ENCODE assay signal across 18 cellular contexts in genomic region chr1:43065191-43065590, GRCh38.
DNase-seq lines count a peak whose midpoint lies in the region; ATAC-seq, FAIRE-seq and TF ChIP-seq lines count a peak whose summit lies in the region.
"Had no signal": no experiment of that assay in that cellular context is flagged by ENCODE, and none has a peak within 500 bp of the region (broad histone marks: within the 10 kb centered on the region; RNA-seq: fewer than 3 reads in every experiment).

No MANE protein-coding gene starts in this region.

- H3K9me3 Mint-ChIP-seq in natural killer cell = no peaks in the 10 kb centered on the region

- no peaks in the 10 kb centered on the region for H3K9me3 ChIP-seq in trophoblast cell (ENCODE audit: insufficient read depth, low read depth, low read length)
- H3K9me3 ChIP-seq: A549, Caco-2, SJSA1 had no signal

- intact Hi-C loops in natural killer cell (cut with micrococcal nuclease) = no loop called here

- no CpG with 5 or more reads among the region's 5 CpGs for WGBS in trophoblast cell (ENCODE audit: extremely low coverage, insufficient coverage, insufficient read length)

- H3K27ac ChIP-seq in trophoblast cell (ENCODE audit: low read depth, low read length) = no peak overlapping the region
- H3K27ac ChIP-seq: A549, SJSA1 had no signal

- H2BK12ac ChIP-seq in trophoblast cell (ENCODE audit: low read length) = peak overlapping the region; percentile 44

- H2AFZ ChIP-seq in trophoblast cell (ENCODE audit: insufficient read depth, low read length, poor library complexity) = no peak overlapping the region

- H2BK120ac ChIP-seq in trophoblast cell (ENCODE audit: insufficient read depth, low read length, poor library complexity) = no peak overlapping the region

- no peak overlapping the region for H3K4me3 Mint-ChIP-seq in natural killer cell

- H3K4me1 Mint-ChIP-seq in natural killer cell = peaks cover 19 to 34% of the 10 kb centered on the region in 2 donors

- H3K79me1 ChIP-seq in trophoblast cell (ENCODE audit: low read length) = peaks cover 22% of the 10 kb centered on the region

- H2BK5ac ChIP-seq in trophoblast cell (ENCODE audit: low read depth, low read length, poor library complexity) = no peak overlapping the region

- no peak overlapping the region for H3K23ac ChIP-seq in trophoblast cell (ENCODE audit: low read length)

- DNase-seq in LNCaP clone FGC (ENCODE audit: low read depth) (peak; percentile 28), bronchial epithelial cell (ENCODE audit: low read depth) (peak; percentile 78), left lobe of liver (ENCODE audit: low spot score) (no peak), trophoblast cell (no peak), AG08396 (ENCODE audit: low spot score) (no peak), GDM1 (lab: John Stamatoyannopoulos, UW) (no peak), natural killer cell (no peak)
- DNase-seq: Caco-2, DMS53, NCI-H146, NCI-H2227 treated with DMSO at 0.1 percent for 48 hours, NCI-H526 treated with DMSO at 0.1 percent for 48 hours, OCI-M1 had no signal

- H3K27me3 ChIP-seq in bronchial epithelial cell (ENCODE audit: control insufficient read depth, insufficient read depth, low read length) (no peaks in the 10 kb centered on the region), trophoblast cell (ENCODE audit: insufficient read depth, low read length) (no peaks in the 10 kb centered on the region)
- H3K27me3 ChIP-seq: SJSA1 had no signal

- H3K4me3 ChIP-seq in LNCaP clone FGC (ENCODE audit: low read depth, low read length) (no peak overlapping the region), bronchial epithelial cell (ENCODE audit: low read depth, low read length) (no peak overlapping the region), trophoblast cell (ENCODE audit: low read depth, low read length) (no peak overlapping the region)
- H3K4me3 ChIP-seq: A549, GM12878, SJSA1 had no signal

- H3K9ac ChIP-seq in trophoblast cell (ENCODE audit: low read length) = no peak overlapping the region

- H3K4me2 ChIP-seq in trophoblast cell (ENCODE audit: low read length) = no peak overlapping the region
- H3K4me2 ChIP-seq: A549 had no signal

- H3K79me2 ChIP-seq in trophoblast cell (ENCODE audit: control insufficient read depth, insufficient read depth, low read length, poor library complexity) = no peaks in the 10 kb centered on the region

- H4K91ac ChIP-seq in trophoblast cell (ENCODE audit: low read depth, low read length) = peak overlapping the region; percentile 37

- no peak for TF ChIP-seq CTCF in LNCaP clone FGC (IDR thresholded peaks at IDR 0.05; ENCODE audit: control insufficient read depth, extremely low read depth, insufficient read depth)
- TF ChIP-seq CTCF in bronchial epithelial cell (IDR thresholded peaks at IDR 0.05; ENCODE audit: insufficient read depth, low read length, severe bottlenecking) = no peak
- no peak for TF ChIP-seq CTCF in natural killer cell (IDR thresholded peaks at IDR 0.05)

- H3K27ac Mint-ChIP-seq in natural killer cell = no peak overlapping the region

- no peak overlapping the region for H3K14ac ChIP-seq in trophoblast cell (ENCODE audit: low read length)

- H4K8ac ChIP-seq in trophoblast cell (ENCODE audit: low read depth, low read length) = no peak overlapping the region

- H3K18ac ChIP-seq in trophoblast cell (ENCODE audit: low read length) = no peak overlapping the region

- H3K36me3 ChIP-seq in bronchial epithelial cell (ENCODE audit: control insufficient read depth, insufficient read depth, low read length) = no peaks in the 10 kb centered on the region
- H3K36me3 ChIP-seq in trophoblast cell (ENCODE audit: control insufficient read depth in 1 of 2, insufficient read depth in 2 of 2, low read length in 2 of 2) = no peaks in the 10 kb centered on the region
- H3K36me3 ChIP-seq: SJSA1 had no signal

- H2AK5ac ChIP-seq in trophoblast cell (ENCODE audit: low read length) = peak overlapping the region; percentile 24

- ATAC-seq in left lobe of liver (peak; percentile 14), natural killer cell (no peak)
- ATAC-seq: A549, GM12878, HCT116, HepG2 had no signal

- no peak overlapping the region for H3K4ac ChIP-seq in trophoblast cell (ENCODE audit: low read depth, low read length)

- H4K12ac ChIP-seq in trophoblast cell (ENCODE audit: low read depth, low read length) = no peak overlapping the region

- FAIRE-seq in bronchial epithelial cell (lab: Jason Lieb, UNC) = no peak
- FAIRE-seq: A549, GM12878, HepG2 had no signal

- no peaks in the 10 kb centered on the region for H3K36me3 Mint-ChIP-seq in natural killer cell

- peaks cover 11 to 19% of the 10 kb centered on the region in 2 experiments for H3K4me1 ChIP-seq in trophoblast cell (ENCODE audit: control insufficient read depth in 1 of 2, insufficient read depth in 2 of 2, low read length in 2 of 2)
- H3K4me1 ChIP-seq: SJSA1 had no signal

- H3K27me3 Mint-ChIP-seq in natural killer cell (ENCODE audit: low read depth in 2 of 2) = peaks cover 2 to 3% of the 10 kb centered on the region in 2 donors

Comparison
In these comparisons a context has a peak if more than half of its experiments do, and no peak if none do; other contexts are left out.
1. DNase-seq: peak in LNCaP clone FGC (single experiment) and bronchial epithelial cell (single experiment); none in left lobe of liver (single experiment), trophoblast cell (0 of 2), AG08396 (single experiment), GDM1 (single experiment) and natural killer cell (single experiment).